ENCODE assay signal across 9 cellular contexts in the genomic region with DNA sequence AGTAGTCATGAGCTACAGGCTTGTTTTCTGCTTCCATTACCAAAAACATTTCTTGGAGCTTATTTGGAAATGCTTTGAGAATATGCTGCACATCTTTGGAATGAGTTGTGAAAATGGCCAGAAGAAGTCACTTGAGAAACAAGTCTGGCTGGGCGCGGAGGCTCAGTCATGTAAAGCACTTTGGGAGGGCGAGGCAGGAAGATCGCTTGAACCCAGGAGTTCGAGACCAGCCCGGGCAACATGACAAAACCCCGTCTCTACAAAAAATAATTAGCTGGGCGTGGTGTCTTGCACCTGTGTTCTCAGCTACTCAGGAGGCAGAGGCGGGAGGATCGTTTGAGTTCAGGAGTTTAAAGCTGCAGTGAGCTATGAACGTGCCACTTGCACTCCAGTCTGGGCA. TPM values are rescaled to one million over a fixed set of nuclear protein-coding genes. Genes with fewer than 3 reads are reported as not detected.
DNase-seq lines count a peak whose midpoint lies in the region; ATAC-seq, FAIRE-seq and TF ChIP-seq lines count a peak whose summit lies in the region.
"Had no signal": no experiment of that assay in that cellular context is flagged by ENCODE, and none has a peak within 500 bp of the region (broad histone marks: within the 10 kb centered on the region; RNA-seq: fewer than 3 reads in every experiment).

No MANE protein-coding gene starts in this region.

- peak overlapping the region; percentile 80 to 86 for H3K4me3 ChIP-seq in DND-41 (ENCODE audit: low read depth in 1 of 2, low read length in 2 of 2)
- H3K4me3 ChIP-seq in PC-3 (ENCODE audit: low read length) = peak overlapping the region; percentile 66
- H3K4me3 ChIP-seq in pancreas = peak overlapping the region in 3 of 4 donors; percentile 59 to 99 (median 89)

- DNase-seq in DND-41 (no peak), PC-3 (peak; percentile 50), epithelial cell of prostate (ENCODE audit: low read depth, low spot score) (no peak), pancreas (no peak), activated gamma-delta T cell treated with Interleukin-2 at 50 U/mL for 16 hours (no peak)
- DNase-seq in activated CD8-positive, alpha-beta memory T cell treated with anti-CD3 and anti-CD28 coated beads, Interleukin-2, amount 50 U/mL, for 48 hours = no peak
- DNase-seq: stimulated activated CD8-positive, alpha-beta memory T cell treated with anti-CD3 and anti-CD28 coated beads, Interleukin-4, amount 100 ng/mL, for 48 hours had no signal

- no peak for FAIRE-seq in pancreas (lab: Jason Lieb, UNC)

- WGBS in pancreas, 2 donors = 12 to 19% methylated on average over 11 of the region's 11 CpGs

- no peaks in the 10 kb centered on the region for H3K9me3 ChIP-seq in DND-41 (ENCODE audit: insufficient read depth, low read length, severe bottlenecking)
- H3K9me3 ChIP-seq in PC-3 (ENCODE audit: low read length) = no peaks in the 10 kb centered on the region
- H3K9me3 ChIP-seq in pancreas = no peaks in the 10 kb centered on the region

- peak overlapping the region; percentile 70 for H3K4me2 ChIP-seq in DND-41 (ENCODE audit: insufficient read depth, low read length)
- H3K4me2 ChIP-seq in PC-3 (ENCODE audit: low read length) = peak overlapping the region; percentile 86

- no peak for TF ChIP-seq CTCF in DND-41 (IDR thresholded peaks at IDR 0.05; ENCODE audit: borderline replicate concordance, extremely low read depth, low read length, poor library complexity, severe bottlenecking)
- no peak for TF ChIP-seq CTCF in PC-3 (conservative IDR thresholded peaks at IDR 0.05; ENCODE audit: low read depth, low read length)
- no peak for TF ChIP-seq CTCF in pancreas (IDR thresholded peaks at IDR 0.05)

- no peaks in the 10 kb centered on the region for H3K9me2 ChIP-seq in PC-3 (replicated peaks; ENCODE audit: low read length)

- intact Hi-C loops in PC-3 (cut with micrococcal nuclease) = loop anchor here (1.0 kb wide), 1 partner anchor 8 kb away; no protein-coding TSS in a partner anchor
- intact Hi-C loops in pancreas (cut with DNase I) = no loop called here

- peak overlapping the region; percentile 78 for H3K9ac ChIP-seq in DND-41 (ENCODE audit: low read depth, low read length)
- H3K9ac ChIP-seq in PC-3 (ENCODE audit: low read length) = peak overlapping the region; percentile 81

- H3K79me2 ChIP-seq in DND-41 (ENCODE audit: insufficient read depth, low read length) = peaks cover 78% of the 10 kb centered on the region
- H3K79me2 ChIP-seq in PC-3 (ENCODE audit: low read length) = peaks cover 91% of the 10 kb centered on the region

- H3K4me1 ChIP-seq in DND-41 (ENCODE audit: insufficient read depth, low read length) (peaks cover 57% of the 10 kb centered on the region), PC-3 (ENCODE audit: insufficient read depth, low read length) (peaks cover 39% of the 10 kb centered on the region), pancreas (peaks cover 5 to 22% (median 16%) of the 10 kb centered on the region in 3 donors)

- H3K36me3 ChIP-seq in DND-41 (ENCODE audit: insufficient read depth, low read length) (peaks cover 35% of the 10 kb centered on the region), PC-3 (ENCODE audit: low read depth, low read length) (peaks cover 19% of the 10 kb centered on the region), pancreas (peaks cover 0 to 3% (median 0%) of the 10 kb centered on the region in 3 donors)

- H4K20me1 ChIP-seq in DND-41 (ENCODE audit: insufficient read depth, low read length) (0 out of 2 replicates have a peak, but pooled peaks cover 2% of the 10 kb centered on the region), PC-3 (ENCODE audit: low read length) (peaks cover 10% of the 10 kb centered on the region; the same call in 1 of the 2 replicates)

- POLR2A ChIA-PET in PC-3 (lab: Charles Lee; ENCODE audit: unreplicated experiment) = interaction anchor here (0.5 to 1.7 kb wide), 7 partner anchors 8 to 322 kb away, joined by 3 to 51 read pairs (median 6); no protein-coding TSS in a partner anchor

- no TSS peak for BruUV-seq in PC-3 (replicated peaks; lab: Mats Ljungman, UMichigan)

- H3K27me3 ChIP-seq in DND-41 (ENCODE audit: insufficient read depth, low read length, poor library complexity) (no peaks in the 10 kb centered on the region), PC-3 (ENCODE audit: low read length) (no peaks in the 10 kb centered on the region), pancreas (no peaks in the 10 kb centered on the region)

- CTCF ChIA-PET in PC-3 (lab: Charles Lee) = interaction anchor here (0.6 to 2.5 kb wide), 4 partner anchors 11 to 99 kb away, joined by 3 to 10 read pairs (median 8); no protein-coding TSS in a partner anchor

- peak overlapping the region; percentile 57 for H2AFZ ChIP-seq in DND-41 (ENCODE audit: low read depth, low read length)
- H2AFZ ChIP-seq in PC-3 (ENCODE audit: low read length) = peak overlapping the region; percentile 78

- ATAC-seq in DND-41 (ENCODE audit: insufficient read depth, low read depth) (no peak), PC-3 (no peak), pancreas (no peak), HG02938 (IDR thresholded peaks at IDR 0.05; ENCODE audit: unreplicated experiment) (no peak), HG02759 (IDR thresholded peaks at IDR 0.05; ENCODE audit: unreplicated experiment) (no peak)

- peak overlapping the region; percentile 80 for H3K27ac ChIP-seq in DND-41 (ENCODE audit: low read length)
- H3K27ac ChIP-seq in PC-3 (ENCODE audit: low read length) = no peak overlapping the region
- H3K27ac ChIP-seq in epithelial cell of prostate = peak overlapping the region; percentile 75
- H3K27ac ChIP-seq in pancreas = no peak overlapping the region

- peaks cover 16% of the 10 kb centered on the region for H3F3A ChIP-seq in PC-3 (ENCODE audit: low read length, unreplicated experiment)

RNA-seq across cellular contexts. Expression of gene CHCHD1, which starts 0.9 kb away (rescaled TPM):
- 199 and 238 TPM in 2 replicates for total RNA-seq in PC-3 (2014; rRNA removed)
- 1 to 10 TPM; 4.4 to 9.6 (median 7.3) TPM for total RNA-seq in pancreas
- 10 to 100 TPM; 26.3 to 31.7 TPM for polyA plus RNA-seq in pancreas

RNA-seq across cellular contexts. Expression of gene ZSWIM8, which starts 4.4 kb away (rescaled TPM):
- total RNA-seq in PC-3 (2014; rRNA removed) (152 and 173 TPM in 2 replicates), pancreas (10 to 100 TPM; 20.7 to 73.3 (median 38.0) TPM)
- 100 to 1,000 TPM; 160 to 187 TPM for polyA plus RNA-seq in pancreas

RNA-seq across cellular contexts. Expression of gene NDST2, which starts 30.4 kb away (rescaled TPM):
- total RNA-seq in PC-3 (2014; rRNA removed) (53.0 and 89.9 TPM in 2 replicates), pancreas (10 to 100 TPM in 3 of 6 donors, 1 to 10 TPM in 3; 7.8 to 20.5 (median 10.2) TPM)
- polyA plus RNA-seq in pancreas = 10 to 100 TPM; 12.6 to 17.7 TPM

RNA-seq across cellular contexts. Expression of gene SEC24C, which starts 36.8 kb away (rescaled TPM):
- total RNA-seq in PC-3 (2014; rRNA removed) = 285 and 325 TPM in 2 replicates
- 10 to 100 TPM; 23.3 to 42.5 (median 30.2) TPM for total RNA-seq in pancreas
- 10 to 100 TPM; 33.1 to 36.2 TPM for polyA plus RNA-seq in pancreas

Comparison
In these comparisons a context has a peak if more than half of its experiments do, and no peak if none do; other contexts are left out.
1. H3K27ac ChIP-seq: peak in DND-41 (single experiment) and epithelial cell of prostate (single experiment); none in PC-3 (single experiment) and pancreas (0 of 4).
2. RNA of gene CHCHD1, which starts 0.9 kb away (total RNA-seq): 199 to 238 TPM in PC-3; 4.4 to 9.6 TPM in pancreas; every median in the first group is over 10 times any median in the second.
3. Peak in every context shown above with its lines, with median percentiles within 50 percentile points of each other: H3K4me3 ChIP-seq.